In genomic region chr1:113759341-113760101, GRCh38 we compare ENCODE assay signal across 8 cellular contexts. TPM values are rescaled to one million over a fixed set of nuclear protein-coding genes. Genes with fewer than 3 reads are reported as not detected.
A peak's percentile ranks its signal among the peaks of the same experiment; 100 is the strongest.
DNase-seq lines count a peak whose midpoint lies in the region; ATAC-seq and TF ChIP-seq lines count a peak whose summit lies in the region.

PHTF1 (minus strand) TSS chr1:113759486; CDS start chr1:113758703, 783 bp downstream.

- H2BK120ac ChIP-seq in trophoblast cell (ENCODE audit: insufficient read depth, low read length, poor library complexity) = peak within 1 kb of the TSS; percentile 91

- TF ChIP-seq CTCF in GM12865 (IDR thresholded peaks at IDR 0.05; ENCODE audit: insufficient read depth, low read depth, low read length, missing control alignments) (no peak), NB4 (IDR thresholded peaks at IDR 0.05; ENCODE audit: low read depth, low read length) (no peak), SU-DHL-6 (IDR thresholded peaks at IDR 0.05; ENCODE audit: insufficient read depth, low read length, poor library complexity, severe bottlenecking) (no peak), upper lobe of left lung (IDR thresholded peaks at IDR 0.05) (no peak)

- peak within 1 kb of the TSS; percentile 100 for H4K12ac ChIP-seq in trophoblast cell (ENCODE audit: low read depth, low read length)

- peak within 1 kb of the TSS; percentile 84 for H3K4me3 ChIP-seq in GM12865 (ENCODE audit: low read depth, low read length)
- peak within 1 kb of the TSS; percentile 91 for H3K4me3 ChIP-seq in NB4 (ENCODE audit: low read depth, low read length)
- H3K4me3 ChIP-seq in SU-DHL-6 (ENCODE audit: insufficient read depth, low read length, poor library complexity, severe bottlenecking) = peak within 1 kb of the TSS; percentile 74
- H3K4me3 ChIP-seq in adipocyte (ENCODE audit: low read length) = peak within 1 kb of the TSS; percentile 89
- peak within 1 kb of the TSS; percentile 89 for H3K4me3 ChIP-seq in trophoblast cell (ENCODE audit: low read depth, low read length)
- peak within 1 kb of the TSS; percentile 62 to 86 (median 76) for H3K4me3 ChIP-seq in upper lobe of left lung

- H3K4me2 ChIP-seq in SU-DHL-6 (ENCODE audit: low read depth, low read length, poor library complexity, severe bottlenecking) = peak within 1 kb of the TSS; percentile 92
- H3K4me2 ChIP-seq in trophoblast cell (ENCODE audit: low read length) = peak within 1 kb of the TSS; percentile 98

- H2AFZ ChIP-seq in SU-DHL-6 (ENCODE audit: low read depth, low read length, severe bottlenecking) (peak within 1 kb of the TSS; percentile 97), trophoblast cell (ENCODE audit: insufficient read depth, low read length, poor library complexity) (peak within 1 kb of the TSS; percentile 91)

- H3K9me2 ChIP-seq in SU-DHL-6 (replicated peaks; ENCODE audit: insufficient read depth, low read length) = no peaks in the 10 kb centered on the region

- intact Hi-C loops in cardiac septum (cut with DNase I) = loop anchor here (1.0 kb wide), 2 partner anchors 53 to 146 kb away; partner anchors contain the start of genes DCLRE1B and RSBN1

- H3K14ac ChIP-seq in trophoblast cell (ENCODE audit: low read length) = peak within 1 kb of the TSS; percentile 97

- H3K79me2 ChIP-seq in SU-DHL-6 (ENCODE audit: insufficient read depth, low read length) (peaks cover 30% of the 10 kb centered on the region), trophoblast cell (ENCODE audit: control insufficient read depth, insufficient read depth, low read length, poor library complexity) (peaks cover 8% of the 10 kb centered on the region)

- peak within 1 kb of the TSS; percentile 62 for H2AK5ac ChIP-seq in trophoblast cell (ENCODE audit: low read length)

- ATAC-seq in HG02571 (IDR thresholded peaks at IDR 0.05; ENCODE audit: unreplicated experiment) = peak; percentile 84
- peak; percentile 97 to 98 for ATAC-seq in upper lobe of left lung (ENCODE audit: low FRiP score in 2 of 2)

- H3K9me3 ChIP-seq in SU-DHL-6 (ENCODE audit: insufficient read depth, low read length) (no peaks in the 10 kb centered on the region), adipocyte (ENCODE audit: control insufficient read depth, low read length) (no peaks in the 10 kb centered on the region), trophoblast cell (ENCODE audit: insufficient read depth, low read depth, low read length) (no peaks in the 10 kb centered on the region), upper lobe of left lung (no peaks in the 10 kb centered on the region)

- H2BK12ac ChIP-seq in trophoblast cell (ENCODE audit: low read length) = peak within 1 kb of the TSS; percentile 81

- H3K27ac ChIP-seq in SU-DHL-6 (ENCODE audit: low read depth, low read length) (peak within 1 kb of the TSS; percentile 87), trophoblast cell (ENCODE audit: low read depth, low read length) (peak within 1 kb of the TSS; percentile 99), upper lobe of left lung (peak within 1 kb of the TSS; percentile 95 to 97 (median 96))

- WGBS in trophoblast cell (ENCODE audit: extremely low coverage, insufficient coverage, insufficient read length) = no CpG with 5 or more reads among the region's 45 CpGs
- WGBS in upper lobe of left lung, 2 donors = 1% methylated on average over 24 to 39 of the region's 45 CpGs

- H3K4ac ChIP-seq in trophoblast cell (ENCODE audit: low read depth, low read length) = peak within 1 kb of the TSS; percentile 91

- peaks cover 36% of the 10 kb centered on the region for H3K4me1 ChIP-seq in adipocyte (ENCODE audit: control insufficient read depth, insufficient read depth, low read length)
- peaks cover 0 to 2% of the 10 kb centered on the region in 2 experiments for H3K4me1 ChIP-seq in trophoblast cell (ENCODE audit: control insufficient read depth in 1 of 2, insufficient read depth in 2 of 2, low read length in 2 of 2)
- H3K4me1 ChIP-seq in upper lobe of left lung = peaks cover 0 to 20% (median 13%) of the 10 kb centered on the region in 4 donors

- H4K20me1 ChIP-seq in SU-DHL-6 (ENCODE audit: low read depth, low read length) = no peaks in the 10 kb centered on the region

- H3K36me3 ChIP-seq in SU-DHL-6 (ENCODE audit: low read length) (peaks cover 3% of the 10 kb centered on the region; the same call in 1 of the 2 replicates), adipocyte (ENCODE audit: control insufficient read depth, insufficient read depth, low read length, severe bottlenecking) (peaks cover 3% of the 10 kb centered on the region), trophoblast cell (ENCODE audit: control insufficient read depth in 1 of 2, insufficient read depth in 2 of 2, low read length in 2 of 2) (peaks cover 0 to 2% of the 10 kb centered on the region in 2 experiments), upper lobe of left lung (peaks cover 0 to 11% (median 0%) of the 10 kb centered on the region in 4 donors)

- no peak for TF ChIP-seq EP300 in upper lobe of left lung (IDR thresholded peaks at IDR 0.05)

- TF ChIP-seq POLR2A in NB4 (IDR thresholded peaks at IDR 0.05; ENCODE audit: extremely low read depth, insufficient read length) = peak; percentile 86
- TF ChIP-seq POLR2A in upper lobe of left lung (IDR thresholded peaks at IDR 0.05) = peak in 3 of 4 donors; percentile 73 to 78 (median 75)

- H2BK5ac ChIP-seq in trophoblast cell (ENCODE audit: low read depth, low read length, poor library complexity) = peak within 1 kb of the TSS; percentile 96

- peak; percentile 90 for DNase-seq in GM12865 (ENCODE audit: low read depth)
- peak; percentile 91 for DNase-seq in NB4 (ENCODE audit: low read depth)
- peak; percentile 88 for DNase-seq in adipocyte (ENCODE audit: low read depth)
- DNase-seq in cardiac septum (ENCODE audit: low spot score) = peak; percentile 93
- peak; percentile 78 to 81 for DNase-seq in trophoblast cell
- DNase-seq in upper lobe of left lung = peak; percentile 83 to 95

- peaks cover 39% of the 10 kb centered on the region for H3F3A ChIP-seq in SU-DHL-6 (ENCODE audit: insufficient read depth)

- peak within 1 kb of the TSS; percentile 98 for H3K18ac ChIP-seq in trophoblast cell (ENCODE audit: low read length)

- peak within 1 kb of the TSS; percentile 96 for H4K8ac ChIP-seq in trophoblast cell (ENCODE audit: low read depth, low read length)

- H3K27me3 ChIP-seq in SU-DHL-6 (ENCODE audit: low read length) (no peaks in the 10 kb centered on the region), adipocyte (replicated peaks; ENCODE audit: control insufficient read depth, insufficient read depth, low read length) (no peaks in the 10 kb centered on the region), trophoblast cell (ENCODE audit: insufficient read depth, low read length) (no peaks in the 10 kb centered on the region), upper lobe of left lung (no peaks in the 10 kb centered on the region)

- H3K9ac ChIP-seq in SU-DHL-6 (ENCODE audit: low read length) (peak within 1 kb of the TSS; percentile 93), adipocyte (ENCODE audit: low read length) (peak within 1 kb of the TSS; percentile 93), trophoblast cell (ENCODE audit: low read length) (peak within 1 kb of the TSS; percentile 95)

- peak within 1 kb of the TSS; percentile 97 for H4K91ac ChIP-seq in trophoblast cell (ENCODE audit: low read depth, low read length)

- no peak within 1 kb of the TSS for H3K23ac ChIP-seq in trophoblast cell (ENCODE audit: low read length)

- H3K79me1 ChIP-seq in trophoblast cell (ENCODE audit: low read length) = peaks cover 16% of the 10 kb centered on the region

RNA-seq across cellular contexts. Expression of gene PHTF1, which starts in this region (rescaled TPM):
- 15.0 TPM for total RNA-seq in cardiac septum
- polyA plus RNA-seq in trophoblast cell (2013) = 26.1 and 27.1 TPM in 2 replicates
- total RNA-seq in upper lobe of left lung = 10 to 100 TPM; 14.7 to 42.3 (median 22.7) TPM

Comparison
In these comparisons a context has a peak if more than half of its experiments do, and no peak if none do; other contexts are left out.
1. Peak in every context shown above with its lines: DNase-seq, ATAC-seq, H3K4me3 ChIP-seq and H3K27ac ChIP-seq.